23 cellular contexts compared by ENCODE assay signal in the genomic region with DNA sequence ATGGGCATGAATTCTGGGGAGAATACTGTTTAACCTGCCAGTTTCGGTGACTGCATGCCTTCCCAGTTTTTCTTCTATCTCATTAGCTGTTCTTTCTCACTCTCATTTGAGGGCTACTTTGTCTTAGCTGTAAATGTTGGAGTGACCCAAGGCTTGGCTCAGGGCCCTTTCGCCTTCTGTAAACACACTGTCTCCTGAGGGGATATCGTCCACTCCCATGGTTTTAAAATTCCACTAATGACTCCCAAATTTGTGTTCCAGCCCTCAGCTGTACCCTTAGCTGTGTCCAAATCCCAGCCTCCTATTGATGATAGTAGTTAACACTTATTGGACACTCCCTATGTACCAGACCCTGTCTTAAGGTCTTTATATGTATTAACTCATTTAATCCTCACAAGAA. TPM values are rescaled to one million over a fixed set of nuclear protein-coding genes. Genes with fewer than 3 reads are reported as not detected.
DNase-seq lines count a peak whose midpoint lies in the region; ATAC-seq and TF ChIP-seq lines count a peak whose summit lies in the region.
"Had no signal": no experiment of that assay in that cellular context is flagged by ENCODE, and none has a peak within 500 bp of the region (broad histone marks: within the 10 kb centered on the region; RNA-seq: fewer than 3 reads in every experiment).

No MANE protein-coding gene starts in this region.

- CTCF ChIA-PET in MCF 10A (lab: Yijun Ruan, JAX) = interaction anchor here (0.6 to 2.1 kb wide), 3 partner anchors 9 to 33 kb away, joined by 4 to 8 read pairs (median 4); no protein-coding TSS in a partner anchor

- ATAC-seq in heart left ventricle (no peak), right cardiac atrium (peak; percentile 26 to 84)
- ATAC-seq: A549, GM12878, HCT116 had no signal

- no TSS peak for BruUV-seq in MCF 10A (replicated peaks; lab: Mats Ljungman, UMichigan)

- peaks cover 7% of the 10 kb centered on the region for H3K36me3 Mint-ChIP-seq in MCF 10A (ENCODE audit: insufficient read depth, unreplicated experiment)
- H3K36me3 Mint-ChIP-seq: CD14-positive monocyte had no signal

- POLR2A ChIA-PET in MCF 10A (lab: Yijun Ruan, JAX) = interaction anchor here (1.0 to 13.8 kb wide), 5 partner anchors 10 to 67 kb away, joined by 3 to 354 read pairs (median 15); a partner anchor contains a TSS

- H3K4me3 ChIP-seq in breast epithelium = no peak overlapping the region
- no peak overlapping the region for H3K4me3 ChIP-seq in left ventricle myocardium inferior
- no peak overlapping the region for H3K4me3 ChIP-seq in heart left ventricle
- no peak overlapping the region for H3K4me3 ChIP-seq in right cardiac atrium (ENCODE audit: low read length)
- H3K4me3 ChIP-seq: A549; BLaER1 treated with 17β-estradiol and CSF1 and Interleukin-3, amounts not matched to agents 10 nM and 100 nM; GM12878; GM23248 had no signal

- DNase-seq in MCF 10A (ENCODE audit: unreplicated experiment) = no peak
- DNase-seq in breast epithelium (ENCODE audit: low spot score in 2 of 2) = no peak
- peak; percentile 16 for DNase-seq in left ventricle myocardium inferior
- no peak for DNase-seq in heart left ventricle
- peak; percentile 31 to 84 (median 72) for DNase-seq in right cardiac atrium
- DNase-seq in NCI-H69 (lab: John Stamatoyannopoulos, UW) = no peak
- DNase-seq: 8988T; ACHN; AML-193; BE2C; CD4-positive, alpha-beta T cell; CD8-positive, alpha-beta memory T cell; DMS 273 treated with DMSO at 0.1 percent for 48 hours; DMS79; EL; GDM1; GM23248; H7 had no signal

- TF ChIP-seq CTCF in MCF 10A (IDR thresholded peaks at IDR 0.05; ENCODE audit: unreplicated experiment) = no peak
- TF ChIP-seq CTCF in breast epithelium (IDR thresholded peaks at IDR 0.05) = no peak
- no peak for TF ChIP-seq CTCF in left ventricle myocardium inferior (IDR thresholded peaks at IDR 0.05; ENCODE audit: borderline replicate concordance)
- no peak for TF ChIP-seq CTCF in heart left ventricle (IDR thresholded peaks at IDR 0.05)

- H3K27me3 ChIP-seq in breast epithelium = no peaks in the 10 kb centered on the region
- no peaks in the 10 kb centered on the region for H3K27me3 ChIP-seq in left ventricle myocardium inferior (ENCODE audit: low read depth)
- no peaks in the 10 kb centered on the region for H3K27me3 ChIP-seq in heart left ventricle
- no peaks in the 10 kb centered on the region for H3K27me3 ChIP-seq in right cardiac atrium (ENCODE audit: control insufficient read depth, insufficient read depth)
- H3K27me3 ChIP-seq: BE2C; BLaER1 treated with 17β-estradiol and CSF1 and Interleukin-3, amounts not matched to agents 10 nM and 100 nM had no signal

- H3K9me3 ChIP-seq in breast epithelium = no peaks in the 10 kb centered on the region
- no peaks in the 10 kb centered on the region for H3K9me3 ChIP-seq in left ventricle myocardium inferior (replicated peaks)
- no peaks in the 10 kb centered on the region for H3K9me3 ChIP-seq in heart left ventricle
- no peaks in the 10 kb centered on the region for H3K9me3 ChIP-seq in right cardiac atrium (ENCODE audit: control insufficient read depth, low read length)
- H3K9me3 ChIP-seq: BE2C; BLaER1 treated with 17β-estradiol and CSF1 and Interleukin-3, amounts not matched to agents 10 nM and 100 nM had no signal

- H3K27ac ChIP-seq in breast epithelium = no peak overlapping the region
- no peak overlapping the region for H3K27ac ChIP-seq in left ventricle myocardium inferior (replicated peaks)
- H3K27ac ChIP-seq in heart left ventricle = no peak overlapping the region
- no peak overlapping the region for H3K27ac ChIP-seq in right cardiac atrium (ENCODE audit: low read length)
- H3K27ac ChIP-seq: BLaER1 treated with 17β-estradiol and CSF1 and Interleukin-3, amounts not matched to agents 10 nM and 100 nM; GM23248 had no signal

- TF ChIP-seq POLR2A in breast epithelium (IDR thresholded peaks at IDR 0.05) = no peak
- no peak for TF ChIP-seq POLR2A in heart left ventricle (IDR thresholded peaks at IDR 0.05)

- H3K4me1 Mint-ChIP-seq in MCF 10A (ENCODE audit: insufficient read depth, unreplicated experiment) = peaks cover 50% of the 10 kb centered on the region

- peak overlapping the region; percentile 66 for H3K27ac Mint-ChIP-seq in MCF 10A (ENCODE audit: low read depth, unreplicated experiment)
- H3K27ac Mint-ChIP-seq: CD4-positive, alpha-beta T cell had no signal

- 74 to 85% (median 80%) methylated on average over 3 of the region's 3 CpGs for WGBS in heart left ventricle, 4 donors
- WGBS in right cardiac atrium = 64% methylated on average over 3 of the region's 3 CpGs

- no peaks in the 10 kb centered on the region for H3K9me3 Mint-ChIP-seq in MCF 10A (ENCODE audit: unreplicated experiment)
- H3K9me3 Mint-ChIP-seq: CD4-positive, alpha-beta T cell; CD8-positive, alpha-beta memory T cell had no signal

- H3K36me3 ChIP-seq in breast epithelium (no peaks in the 10 kb centered on the region), left ventricle myocardium inferior (no peaks in the 10 kb centered on the region), heart left ventricle (no peaks in the 10 kb centered on the region)
- H3K36me3 ChIP-seq: BE2C; BLaER1 treated with 17β-estradiol and CSF1 and Interleukin-3, amounts not matched to agents 10 nM and 100 nM had no signal

- H3K4me3 Mint-ChIP-seq in MCF 10A (ENCODE audit: unreplicated experiment) = no peak overlapping the region
- H3K4me3 Mint-ChIP-seq: CD14-positive monocyte; CD4-positive, alpha-beta T cell; CD8-positive, alpha-beta memory T cell had no signal

- no peaks in the 10 kb centered on the region for H3K4me1 ChIP-seq in breast epithelium
- peaks cover 5% of the 10 kb centered on the region for H3K4me1 ChIP-seq in left ventricle myocardium inferior
- H3K4me1 ChIP-seq in heart left ventricle = peaks cover 0 to 5% (median 0%) of the 10 kb centered on the region in 12 donors
- H3K4me1 ChIP-seq in right cardiac atrium (ENCODE audit: control insufficient read depth, insufficient read depth, low read length) = no peaks in the 10 kb centered on the region
- H3K4me1 ChIP-seq: BLaER1 treated with 17β-estradiol and CSF1 and Interleukin-3, amounts not matched to agents 10 nM and 100 nM had no signal

- intact Hi-C loops in MCF 10A (cut with micrococcal nuclease) = no loop called here
- intact Hi-C loops in breast epithelium (cut with DNase I; ENCODE audit: low total_unique reads) = no loop called here
- intact Hi-C loops in left ventricle myocardium inferior (cut with micrococcal nuclease) = no loop called here
- intact Hi-C loops in heart left ventricle (cut with DNase I) = no loop called here
- intact Hi-C loops in right cardiac atrium (cut with DNase I) = no loop called here

- no peaks in the 10 kb centered on the region for H3K27me3 Mint-ChIP-seq in MCF 10A (ENCODE audit: insufficient read depth, unreplicated experiment)
- H3K27me3 Mint-ChIP-seq: CD4-positive, alpha-beta T cell had no signal

RNA-seq across cellular contexts. Expression of a gene that starts 14.1 kb away (rescaled TPM):
- total RNA-seq in MCF 10A (2022) (122 and 157 TPM in 2 replicates), breast epithelium (10 to 100 TPM; 40.5 to 68.2 (median 41.3) TPM), left ventricle myocardium inferior (18.0 TPM), heart left ventricle (10 to 100 TPM; 15.5 to 47.0 (median 25.2) TPM), right cardiac atrium (10 to 100 TPM; 26.3 to 31.9 (median 28.0) TPM)
- polyA plus RNA-seq in heart left ventricle (10 to 100 TPM in 1 of 2 donors, 1 to 10 TPM in 1; 6.2 to 69.0 TPM), right cardiac atrium (16.4 TPM)

RNA-seq across cellular contexts. Expression of a gene that starts 39.6 kb away (rescaled TPM):
- 74.4 and 89.6 TPM in 2 replicates for total RNA-seq in MCF 10A (2022)
- total RNA-seq in breast epithelium = 10 to 100 TPM; 17.0 to 29.5 (median 24.3) TPM
- 15.9 TPM for total RNA-seq in left ventricle myocardium inferior
- total RNA-seq in heart left ventricle = 10 to 100 TPM; 11.9 to 20.4 (median 14.4) TPM
- 10 to 100 TPM; 13.7 to 16.7 TPM for polyA plus RNA-seq in heart left ventricle
- total RNA-seq in right cardiac atrium = 10 to 100 TPM; 14.9 to 19.9 (median 17.1) TPM
- 14.9 TPM for polyA plus RNA-seq in right cardiac atrium

Comparison
In these comparisons a context has a peak if more than half of its experiments do, and no peak if none do; other contexts are left out.
1. DNase-seq: peak in left ventricle myocardium inferior (single experiment) and right cardiac atrium (3 of 3); none in MCF 10A (single experiment), breast epithelium (0 of 2), heart left ventricle (0 of 5) and NCI-H69 (single experiment).
2. ATAC-seq: peak in right cardiac atrium (2 of 2); none in heart left ventricle (0 of 4).